Comparison of ENCODE assay signal across 1 cellular context in genomic region chr3:69244036-69244435, GRCh38.
TF ChIP-seq lines count a peak whose summit lies in the region.

No MANE protein-coding gene starts in this region.

TF ChIP-seq in H1, 55 proteins besides CTCF, POLR2A, EP300 and RAD21:
- no peak for TF ChIP-seq YY1 (IDR thresholded peaks at IDR 0.05; ENCODE audit: low read depth, low read length)
- TF ChIP-seq CEBPB (IDR thresholded peaks at IDR 0.05; ENCODE audit: low read depth, low read length), result no peak
- no peak for TF ChIP-seq MAFK (IDR thresholded peaks at IDR 0.05; ENCODE audit: low read depth, low read length)
- TF ChIP-seq RNF2 (IDR thresholded peaks at IDR 0.05; ENCODE audit: borderline replicate concordance, low read depth, low read length, missing control alignments, poor library complexity, severe bottlenecking), result no peak
- TF ChIP-seq SRF (IDR thresholded peaks at IDR 0.05; ENCODE audit: low read depth, low read length), result no peak
- TF ChIP-seq CREB1 (IDR thresholded peaks at IDR 0.05), result no peak
- no peak for TF ChIP-seq NRF1 (IDR thresholded peaks at IDR 0.05; ENCODE audit: low read depth, low read length)
- no peak for TF ChIP-seq CBX8 (IDR thresholded peaks at IDR 0.05; ENCODE audit: borderline replicate concordance, low read depth, low read length)
- no peak for TF ChIP-seq POU5F1 (IDR thresholded peaks at IDR 0.05; ENCODE audit: low read depth, low read length)
- no peak for TF ChIP-seq USF2 (IDR thresholded peaks at IDR 0.05; ENCODE audit: low read length)
- no peak for TF ChIP-seq NANOG (IDR thresholded peaks at IDR 0.05; ENCODE audit: insufficient read depth, low read depth, low read length, poor library complexity, severe bottlenecking)
- no peak for TF ChIP-seq EZH2 (IDR thresholded peaks at IDR 0.05; ENCODE audit: low read depth, low read length, severe bottlenecking)
- TF ChIP-seq SUZ12 (IDR thresholded peaks at IDR 0.05; ENCODE audit: low read length), result no peak
- TF ChIP-seq CBX5 (IDR thresholded peaks at IDR 0.05; ENCODE audit: low read depth, low read length), result no peak
- TF ChIP-seq TAF7 (optimal IDR thresholded peaks at IDR 0.05; ENCODE audit: borderline replicate concordance, low read depth, low read length), result no peak
TF ChIP-seq in H1: peak in this region for 0.
